ENCODE assay signal across 7 cellular contexts in the genomic region with DNA sequence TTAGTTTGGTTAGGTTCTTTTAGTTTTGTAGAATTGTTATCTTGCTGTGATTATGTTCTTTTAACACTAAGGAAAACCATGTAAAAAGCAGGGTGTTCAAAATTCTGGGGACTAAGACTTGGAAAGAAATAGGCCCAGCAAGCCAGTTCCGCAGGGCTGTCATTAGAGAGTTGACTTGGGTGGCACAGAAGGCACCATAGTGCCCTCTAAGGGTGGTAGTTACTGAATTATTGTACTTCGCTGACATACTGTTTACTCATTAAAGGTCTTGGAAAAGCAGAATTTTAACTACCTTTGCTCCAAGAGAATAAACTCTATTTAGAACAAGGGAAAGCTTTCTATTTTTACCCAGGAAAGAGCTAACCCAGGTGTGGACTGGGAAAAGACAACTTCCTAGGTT.
DNase-seq lines count a peak whose midpoint lies in the region; ATAC-seq and TF ChIP-seq lines count a peak whose summit lies in the region.

No MANE protein-coding gene starts in this region.

- RAD21 ChIA-PET in HCT116 (lab: Charles Lee; ENCODE audit: low non-redundant PET in 1 of 2, low total read pairs in 2 of 2, uncharacterized antibody in 2 of 2, unreplicated experiment in 2 of 2) = no interaction called here

- no peak overlapping the region for H3K4me2 ChIP-seq in HCT116 (ENCODE audit: low read length)

- no peak overlapping the region for H3K4me3 ChIP-seq in GM12864 (ENCODE audit: low read depth, low read length)
- H3K4me3 ChIP-seq in HCT116 (replicated peaks in 1 of 2; ENCODE audit: low read depth in 1 of 2, low read length in 2 of 2) = no peak overlapping the region
- no peak overlapping the region for H3K4me3 ChIP-seq in left ventricle myocardium inferior
- no peak overlapping the region for H3K4me3 ChIP-seq in suprapubic skin

- H3K4me1 ChIP-seq in HCT116 (ENCODE audit: control insufficient read depth in 1 of 2, insufficient read depth in 2 of 2, low read length in 2 of 2) (no peaks in the 10 kb centered on the region), left ventricle myocardium inferior (no peaks in the 10 kb centered on the region), suprapubic skin (no peaks in the 10 kb centered on the region)

- no TSS peak for BruUV-seq in HCT116 (replicated peaks; lab: Mats Ljungman, UMichigan)

- 47% methylated on average over 2 of the region's 2 CpGs for WGBS in suprapubic skin

- TF ChIP-seq RAD21 in HCT116 (IDR thresholded peaks at IDR 0.05; ENCODE audit: low read depth) = peak; percentile 67

- no peak overlapping the region for H2AFZ ChIP-seq in HCT116 (ENCODE audit: low read depth, low read length, poor library complexity, severe bottlenecking)

- TF ChIP-seq EP300 in suprapubic skin (IDR thresholded peaks at IDR 0.05) = no peak

- H3K36me3 ChIP-seq in HCT116 (ENCODE audit: control insufficient read depth in 1 of 2, insufficient read depth in 2 of 2, low read length in 2 of 2) (no peaks in the 10 kb centered on the region), left ventricle myocardium inferior (no peaks in the 10 kb centered on the region), suprapubic skin (no peaks in the 10 kb centered on the region)

- no peaks in the 10 kb centered on the region for H3K9me3 ChIP-seq in HCT116 (ENCODE audit: control insufficient read depth in 1 of 2, insufficient read depth in 1 of 2, low read depth in 1 of 2, low read length in 2 of 2)
- no peaks in the 10 kb centered on the region for H3K9me3 ChIP-seq in left ventricle myocardium inferior (replicated peaks)
- H3K9me3 ChIP-seq in suprapubic skin = no peaks in the 10 kb centered on the region

- no peaks in the 10 kb centered on the region for H3K9me2 ChIP-seq in HCT116 (ENCODE audit: insufficient read depth)

- DNase-seq in GM12864 (ENCODE audit: low read depth) (peak; percentile 12), HCT116 (ENCODE audit: low read depth, low spot score) (no peak), left ventricle myocardium inferior (no peak), suprapubic skin (ENCODE audit: low spot score in 2 of 2) (no peak), GDM1 (lab: John Stamatoyannopoulos, UW) (no peak)

- intact Hi-C loops in HCT116 (cut with micrococcal nuclease) (loop anchor here (1.0 to 2.0 kb wide), 2 partner anchors 210 to 367 kb away; no protein-coding TSS in a partner anchor), left ventricle myocardium inferior (cut with micrococcal nuclease) (loop anchor here (5.0 kb wide), 1 partner anchor 213 kb away; no protein-coding TSS in a partner anchor)

- H3K27me3 ChIP-seq in HCT116 (ENCODE audit: insufficient read depth, low read length) = peaks cover 9% of the 10 kb centered on the region; the same call in 1 of the 2 replicates
- H3K27me3 ChIP-seq in left ventricle myocardium inferior (ENCODE audit: low read depth) = peaks cover under 1% of the 10 kb centered on the region
- H3K27me3 ChIP-seq in suprapubic skin = no peaks in the 10 kb centered on the region

- no peak overlapping the region for H3K27ac ChIP-seq in HCT116 (ENCODE audit: low read depth, low read length)
- no peak overlapping the region for H3K27ac ChIP-seq in left ventricle myocardium inferior (replicated peaks)
- no peak overlapping the region for H3K27ac ChIP-seq in suprapubic skin

- no peaks in the 10 kb centered on the region for H4K20me1 ChIP-seq in HCT116 (ENCODE audit: insufficient read depth)

- H3K79me2 ChIP-seq in HCT116 (ENCODE audit: insufficient read depth, low read length) = no peaks in the 10 kb centered on the region

- TF ChIP-seq CTCF in GM12864 (IDR thresholded peaks at IDR 0.05; ENCODE audit: low read depth, low read length, missing control alignments) (peak; percentile 43), HCT116 (IDR thresholded peaks at IDR 0.05 in 2 of 3, conservative IDR thresholded peaks at IDR 0.05 in 1 of 3; ENCODE audit: borderline replicate concordance in 1 of 3, insufficient read depth in 1 of 3, low read depth in 2 of 3, low read length in 2 of 3) (peak; percentile 44 to 48 (median 45); a peak in 5 of 6 replicates), left ventricle myocardium inferior (IDR thresholded peaks at IDR 0.05; ENCODE audit: borderline replicate concordance) (peak; percentile 68), suprapubic skin (IDR thresholded peaks at IDR 0.05) (peak; percentile 9 to 35)

- H3K9ac ChIP-seq in HCT116 (ENCODE audit: low read length) = no peak overlapping the region

- no peak for TF ChIP-seq POLR2A in HCT116 (IDR thresholded peaks at IDR 0.05; ENCODE audit: borderline replicate concordance, extremely low read depth, insufficient read depth, insufficient read length)
- no peak for TF ChIP-seq POLR2A in suprapubic skin (IDR thresholded peaks at IDR 0.05)

- POLR2A ChIA-PET in HCT116 (lab: Charles Lee) = no interaction called here

- ATAC-seq in HCT116 = peak; percentile 83
- ATAC-seq in SK-N-SH treated with all-trans-retinoic acid at 6 μM for 48 hours = peak; percentile 88
- no peak for ATAC-seq in HG03196 (IDR thresholded peaks at IDR 0.05; ENCODE audit: unreplicated experiment)

- CTCF ChIA-PET in HCT116 (lab: Charles Lee) = interaction anchor here (1.8 to 2.6 kb wide), 2 partner anchors 9 to 210 kb away, joined by 6 to 9 read pairs; no protein-coding TSS in a partner anchor

TF ChIP-seq in HCT116, 20 proteins besides CTCF, POLR2A, EP300 and RAD21:
- TF ChIP-seq JUND (IDR thresholded peaks at IDR 0.05) (no peak), EZH2phosphoT487 (IDR thresholded peaks at IDR 0.05; ENCODE audit: borderline replicate concordance) (no peak)

TF ChIP-seq in SK-N-SH treated with all-trans-retinoic acid at 6 μM for 48 hours, 23 proteins besides CTCF, POLR2A, EP300 and RAD21:
- TF ChIP-seq BACH2 (CRISPR knock-in tag; IDR thresholded peaks at IDR 0.05; ENCODE audit: borderline replicate concordance) (no peak), ZFP30 (CRISPR knock-in tag; IDR thresholded peaks at IDR 0.05) (no peak), ZNF70 (CRISPR knock-in tag; IDR thresholded peaks at IDR 0.05) (no peak), TOX (CRISPR knock-in tag; IDR thresholded peaks at IDR 0.05; ENCODE audit: borderline replicate concordance) (no peak), CSDC2 (CRISPR knock-in tag; IDR thresholded peaks at IDR 0.05) (no peak), SNAI2 (CRISPR knock-in tag; IDR thresholded peaks at IDR 0.05) (no peak), GLIS3 (CRISPR knock-in tag; IDR thresholded peaks at IDR 0.05) (no peak), ZFP3 (CRISPR knock-in tag; IDR thresholded peaks at IDR 0.05) (no peak)
- TF ChIP-seq, protein P1, sequence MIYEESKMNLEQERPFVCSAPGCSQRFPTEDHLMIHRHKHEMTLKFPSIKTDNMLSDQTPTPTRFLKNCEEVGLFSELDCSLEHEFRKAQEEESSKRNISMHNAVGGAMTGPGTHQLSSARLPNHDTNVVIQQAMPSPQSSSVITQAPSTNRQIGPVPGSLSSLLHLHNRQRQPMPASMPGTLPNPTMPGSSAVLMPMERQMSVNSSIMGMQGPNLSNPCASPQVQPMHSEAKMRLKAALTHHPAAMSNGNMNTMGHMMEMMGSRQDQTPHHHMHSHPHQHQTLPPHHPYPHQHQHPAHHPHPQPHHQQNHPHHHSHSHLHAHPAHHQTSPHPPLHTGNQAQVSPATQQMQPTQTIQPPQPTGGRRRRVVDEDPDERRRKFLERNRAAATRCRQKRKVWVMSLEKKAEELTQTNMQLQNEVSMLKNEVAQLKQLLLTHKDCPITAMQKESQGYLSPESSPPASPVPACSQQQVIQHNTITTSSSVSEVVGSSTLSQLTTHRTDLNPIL (CRISPR knock-in tag; IDR thresholded peaks at IDR 0.05; ENCODE audit: low read depth) = no peak
